In genomic region chr2:223532712-223533111, GRCh38 we compare ENCODE assay signal across 27 cellular contexts.
"Had no signal": no experiment of that assay in that cellular context is flagged by ENCODE, and none has a peak within 500 bp of the region (broad histone marks: within the 10 kb centered on the region; RNA-seq: fewer than 3 reads in every experiment).

No MANE protein-coding gene starts in this region.

- H3K4me1 Mint-ChIP-seq: activated naive CD8-positive, alpha-beta T cell treated with anti-CD3 and anti-CD28 coated beads for 36 hours; activated T-helper 17 cell treated with anti-CD3 and anti-CD28 coated beads, Interleukin-2, amount 50 U/mL, for 72 hours; naive B cell; stimulated activated memory B cell treated with anti-CD40 and anti-IgM and Interleukin-4, amounts not matched to agents 10 μg/mL and 1 μg/mL and 100 μg/mL, for 72 hours had no signal

- H3K27ac Mint-ChIP-seq: activated naive CD8-positive, alpha-beta T cell treated with anti-CD3 and anti-CD28 coated beads for 36 hours; activated T-cell treated with anti-CD3 and anti-CD28 coated beads, Interleukin-2, amount 50 U/mL, for 24 hours; activated T-helper 17 cell treated with anti-CD3 and anti-CD28 coated beads, Interleukin-2, amount 50 U/mL, for 72 hours; stimulated activated memory B cell treated with anti-CD40 and anti-IgM and Interleukin-4, amounts not matched to agents 10 μg/mL and 1 μg/mL and 100 μg/mL, for 72 hours; WTC11 had no signal

- DNase-seq: activated CD4-positive, alpha-beta T cell treated with anti-CD3 and anti-CD28 coated beads, Interleukin-2, amount 50 U/mL, for 4 hours; activated CD8-positive, alpha-beta memory T cell treated with anti-CD3 and anti-CD28 coated beads for 24 hours; activated CD8-positive, alpha-beta memory T cell treated with anti-CD3 and anti-CD28 coated beads, Interleukin-2, amount 50 U/mL, for 4 hours; activated naive CD4-positive, alpha-beta T cell; activated naive CD8-positive, alpha-beta T cell treated with anti-CD3 and anti-CD28 coated beads for 36 hours; activated T-cell treated with anti-CD3 and anti-CD28 coated beads, Interleukin-2, amount 50 U/mL, for 24 hours; esophagus squamous epithelium; heart right ventricle; left colon; mesendoderm; naive B cell; occipital lobe; posterior cingulate gyrus; retina; sigmoid colon; stimulated activated CD4-positive, alpha-beta T cell treated with anti-CD3 and anti-CD28 coated beads, Interleukin-15, amount 100 ng/mL, for 24 hours; stomach; T-helper 2 cell; uterus had no signal

- H3K27me3 Mint-ChIP-seq: activated T-cell treated with anti-CD3 and anti-CD28 coated beads, Interleukin-2, amount 50 U/mL, for 24 hours; activated T-helper 17 cell treated with anti-CD3 and anti-CD28 coated beads, Interleukin-2, amount 50 U/mL, for 72 hours had no signal

- H3K27ac ChIP-seq: coronary artery, esophagus squamous epithelium, gastroesophageal sphincter, heart right ventricle, sigmoid colon, stomach, suprapubic skin, tibial nerve, uterus had no signal

- H3K9me3 ChIP-seq: esophagus squamous epithelium, gastroesophageal sphincter, sigmoid colon, suprapubic skin, tibial nerve, uterus had no signal

- H3K36me3 ChIP-seq: esophagus squamous epithelium, gastroesophageal sphincter, heart right ventricle, sigmoid colon, stomach, suprapubic skin, tibial nerve, uterus had no signal

- H3K9me3 Mint-ChIP-seq: activated naive CD8-positive, alpha-beta T cell treated with anti-CD3 and anti-CD28 coated beads for 36 hours; activated T-helper 17 cell treated with anti-CD3 and anti-CD28 coated beads, Interleukin-2, amount 50 U/mL, for 72 hours; stimulated activated memory B cell treated with anti-CD40 and anti-IgM and Interleukin-4, amounts not matched to agents 10 μg/mL and 1 μg/mL and 100 μg/mL, for 72 hours had no signal

- H3K4me3 Mint-ChIP-seq: activated naive CD8-positive, alpha-beta T cell treated with anti-CD3 and anti-CD28 coated beads for 36 hours; activated T-cell treated with anti-CD3 and anti-CD28 coated beads, Interleukin-2, amount 50 U/mL, for 24 hours; activated T-helper 17 cell treated with anti-CD3 and anti-CD28 coated beads, Interleukin-2, amount 50 U/mL, for 72 hours; stimulated activated memory B cell treated with anti-CD40 and anti-IgM and Interleukin-4, amounts not matched to agents 10 μg/mL and 1 μg/mL and 100 μg/mL, for 72 hours; WTC11 had no signal

- H3K27me3 ChIP-seq: esophagus squamous epithelium, gastroesophageal sphincter, heart right ventricle, sigmoid colon, stomach, suprapubic skin, tibial nerve, uterus had no signal

- H3K4me3 ChIP-seq: coronary artery, esophagus squamous epithelium, gastroesophageal sphincter, heart right ventricle, sigmoid colon, smooth muscle cell, stomach, suprapubic skin, tibial nerve, uterus had no signal

- H3K4me1 ChIP-seq: tibial nerve, uterus had no signal

- H3K36me3 Mint-ChIP-seq: activated naive CD8-positive, alpha-beta T cell treated with anti-CD3 and anti-CD28 coated beads for 36 hours; naive B cell; stimulated activated memory B cell treated with anti-CD40 and anti-IgM and Interleukin-4, amounts not matched to agents 10 μg/mL and 1 μg/mL and 100 μg/mL, for 72 hours had no signal
